In the genomic region with DNA sequence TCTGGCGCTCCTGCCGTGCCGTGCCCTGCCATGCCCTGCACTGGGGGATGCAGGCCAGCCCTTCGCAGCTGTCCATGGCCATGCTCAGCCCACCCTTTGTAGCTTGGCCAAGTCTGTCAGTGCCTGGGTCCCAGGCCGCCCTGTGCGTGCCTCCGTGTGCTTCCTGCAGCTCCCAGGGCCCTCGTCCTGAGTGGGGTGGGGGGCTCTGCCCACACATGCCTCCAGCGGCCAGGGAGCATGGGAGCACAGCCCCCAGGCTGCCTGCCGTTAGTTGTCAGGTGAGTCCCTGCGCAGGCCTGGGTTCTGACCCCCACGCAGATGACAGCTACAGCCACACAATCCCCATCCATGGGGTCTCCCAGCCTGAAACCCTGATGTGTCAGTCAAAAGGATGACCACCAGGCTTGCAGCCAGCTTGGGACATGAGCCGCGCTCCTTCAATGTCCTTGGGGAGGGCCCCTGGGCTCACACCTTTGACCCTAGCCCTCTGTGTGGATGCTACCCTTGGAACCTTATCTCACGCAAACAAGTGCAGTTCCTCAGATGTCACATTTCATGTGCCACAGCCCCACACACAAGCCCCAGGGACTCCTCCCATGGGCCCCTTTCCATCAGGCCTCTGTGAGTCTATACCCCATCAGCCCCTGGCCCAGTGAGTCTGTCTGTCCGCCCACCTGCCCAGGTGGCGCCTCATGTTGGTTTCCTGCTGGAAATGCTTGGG, we compare ENCODE assay signal across 23 cellular contexts. TPM values are rescaled to one million over a fixed set of nuclear protein-coding genes. Genes with fewer than 3 reads are reported as not detected.
DNase-seq lines count a peak whose midpoint lies in the region; ATAC-seq, FAIRE-seq and TF ChIP-seq lines count a peak whose summit lies in the region.
"Had no signal": no experiment of that assay in that cellular context is flagged by ENCODE, and none has a peak within 500 bp of the region (broad histone marks: within the 10 kb centered on the region; RNA-seq: fewer than 3 reads in every experiment).

No MANE protein-coding gene starts in this region.

- no peak overlapping the region for H3K4me3 ChIP-seq in H1 (ENCODE audit: extremely low read depth in 1 of 4, insufficient read depth in 2 of 4, low read depth in 3 of 4, low read length in 4 of 4)
- H3K4me3 ChIP-seq in spleen: peak overlapping the region in 1 of 8 donors; percentile 14
- H3K4me3 ChIP-seq in SJCRH30: no peak overlapping the region
- H3K4me3 ChIP-seq: lung, Peyer's patch, prostate gland, transverse colon had no signal

- H3K9me3 Mint-ChIP-seq in activated CD8-positive, alpha-beta T cell treated with anti-CD3 and anti-CD28 coated beads for 36 hours: no peaks in the 10 kb centered on the region
- no peaks in the 10 kb centered on the region for H3K9me3 Mint-ChIP-seq in activated CD8-positive, alpha-beta T cell treated with anti-CD3 and anti-CD28 coated beads, Interleukin-2, amount 10 ng/mL, durations not matched to agents 7 days and 5 days (ENCODE audit: insufficient read depth)
- H3K9me3 Mint-ChIP-seq: WTC11 had no signal

- H3K9ac ChIP-seq in H1 (replicated peaks in 1 of 4; ENCODE audit: extremely low read depth in 1 of 4, low read depth in 3 of 4, low read length in 3 of 4): no peak overlapping the region

- H2BK12ac ChIP-seq in H1 (ENCODE audit: low read depth, low read length): no peak overlapping the region

- DNase-seq in activated CD8-positive, alpha-beta T cell treated with anti-CD3 and anti-CD28 coated beads for 36 hours: no peak
- no peak for DNase-seq in activated CD8-positive, alpha-beta T cell treated with anti-CD3 and anti-CD28 coated beads, Interleukin-2, amount 10 ng/mL, durations not matched to agents 7 days and 5 days
- DNase-seq in OCI-M1 (lab: John Stamatoyannopoulos, UW): peak; percentile 50
- DNase-seq in H1 (ENCODE audit: low read depth in 1 of 2, low spot score in 2 of 2): no peak
- DNase-seq in spleen: no peak
- DNase-seq in pons (ENCODE audit: low spot score): no peak
- no peak for DNase-seq in NCI-H1417 (lab: John Stamatoyannopoulos, UW)
- no peak for DNase-seq in SJCRH30
- DNase-seq: activated naive CD4-positive, alpha-beta T cell; cortex of kidney; DMS153; NCI-H1436 treated with DMSO at 0.1 percent for 48 hours; NCI-H82; Peyer's patch; small intestine; SW 1271; transverse colon had no signal

- H3K18ac ChIP-seq in H1 (ENCODE audit: extremely low read depth, low read length): no peak overlapping the region

- no peak overlapping the region for H3K4ac ChIP-seq in H1 (replicated peaks; ENCODE audit: insufficient read length, low read depth, low read length)

- no peak overlapping the region for H2AK5ac ChIP-seq in H1 (ENCODE audit: low read depth, low read length)

- peaks cover 0 to 7% (median 5%) of the 10 kb centered on the region in 4 experiments; a peak in 4 of 8 replicates for H3K36me3 ChIP-seq in H1 (ENCODE audit: control insufficient read depth in 2 of 4, insufficient read depth in 4 of 4, low read length in 3 of 4)
- H3K36me3 ChIP-seq in spleen: peaks cover 0 to 100% (median 56%) of the 10 kb centered on the region in 6 donors
- H3K36me3 ChIP-seq in SJCRH30: peaks cover 4% of the 10 kb centered on the region
- H3K36me3 ChIP-seq: prostate gland had no signal

- H3K36me3 Mint-ChIP-seq in activated CD8-positive, alpha-beta T cell treated with anti-CD3 and anti-CD28 coated beads for 36 hours (ENCODE audit: low read depth): peaks cover 23% of the 10 kb centered on the region
- H3K36me3 Mint-ChIP-seq in activated CD8-positive, alpha-beta T cell treated with anti-CD3 and anti-CD28 coated beads, Interleukin-2, amount 10 ng/mL, durations not matched to agents 7 days and 5 days (ENCODE audit: low read depth): peaks cover 36% of the 10 kb centered on the region

- H3K23me2 ChIP-seq in H1 (ENCODE audit: low read depth, low read length): no peaks in the 10 kb centered on the region

- H3K56ac ChIP-seq in H1 (replicated peaks; ENCODE audit: insufficient read length, low read depth, low read length): no peak overlapping the region

- H3K27me3 ChIP-seq in H1 (replicated peaks in 1 of 4; ENCODE audit: control insufficient read depth in 3 of 4, extremely low read depth in 1 of 4, insufficient read depth in 3 of 4, low read length in 3 of 4) (no peaks in the 10 kb centered on the region), spleen (replicated peaks in 1 of 7) (no peaks in the 10 kb centered on the region), SJCRH30 (no peaks in the 10 kb centered on the region)
- H3K27me3 ChIP-seq: Peyer's patch, transverse colon had no signal

- no peak overlapping the region for H3K23ac ChIP-seq in H1 (ENCODE audit: insufficient read length)

- H2BK15ac ChIP-seq in H1 (ENCODE audit: low read length): no peak overlapping the region

- no peak for TF ChIP-seq CTCF in activated CD8-positive, alpha-beta T cell treated with anti-CD3 and anti-CD28 coated beads for 36 hours (IDR thresholded peaks at IDR 0.05)
- TF ChIP-seq CTCF in H1 (IDR thresholded peaks at IDR 0.05; ENCODE audit: control extremely low read depth in 1 of 3, insufficient read depth in 1 of 3, low read depth in 1 of 3, low read length in 3 of 3) (no peak), spleen (IDR thresholded peaks at IDR 0.05 in 8 of 11, conservative IDR thresholded peaks at IDR 0.05 in 3 of 11) (no peak)

- H2BK20ac ChIP-seq in H1 (ENCODE audit: low read length): no peak overlapping the region

- FAIRE-seq in H1 (lab: Jason Lieb, UNC): no peak
- FAIRE-seq: A204.1, small intestine had no signal

- H2BK120ac ChIP-seq in H1 (replicated peaks; ENCODE audit: low read depth, low read length): no peak overlapping the region

- TF ChIP-seq POLR2A in H1 (IDR thresholded peaks at IDR 0.05; ENCODE audit: control extremely low read depth in 1 of 2, low read depth in 2 of 2, low read length in 2 of 2) (peak in 1 of 2 experiments; percentile 6; a peak in 1 of 3 replicates), spleen (IDR thresholded peaks at IDR 0.05) (no peak)

- TF ChIP-seq EP300 in H1 (IDR thresholded peaks at IDR 0.05; ENCODE audit: borderline replicate concordance in 1 of 2, low read depth in 2 of 2, low read length in 2 of 2): no peak

- H3K4me3 Mint-ChIP-seq in activated CD8-positive, alpha-beta T cell treated with anti-CD3 and anti-CD28 coated beads for 36 hours: no peak overlapping the region
- no peak overlapping the region for H3K4me3 Mint-ChIP-seq in activated CD8-positive, alpha-beta T cell treated with anti-CD3 and anti-CD28 coated beads, Interleukin-2, amount 10 ng/mL, durations not matched to agents 7 days and 5 days
- H3K4me3 Mint-ChIP-seq: WTC11 had no signal

- H3K4me1 ChIP-seq in H1 (replicated peaks in 1 of 4; ENCODE audit: control insufficient read depth in 3 of 4, insufficient read depth in 4 of 4, low read length in 3 of 4): no peaks in the 10 kb centered on the region; a peak in 1 of 7 replicates
- H3K4me1 ChIP-seq in spleen: peaks cover 2 to 87% (median 44%) of the 10 kb centered on the region in 6 donors
- no peaks in the 10 kb centered on the region for H3K4me1 ChIP-seq in SJCRH30
- H3K4me1 ChIP-seq: Peyer's patch, prostate gland had no signal

- ATAC-seq in activated CD8-positive, alpha-beta T cell treated with anti-CD3 and anti-CD28 coated beads for 36 hours: no peak
- no peak for ATAC-seq in activated CD8-positive, alpha-beta T cell treated with anti-CD3 and anti-CD28 coated beads, Interleukin-2, amount 10 ng/mL, durations not matched to agents 7 days and 5 days

- 93% methylated on average over 17 of the region's 17 CpGs; no CpG with 5 or more reads in 1 of the 2 experiments for whole genome bisulfite sequencing in H1 (ENCODE audit: extremely low coverage in 1 of 2, insufficient coverage in 1 of 2, insufficient read length in 1 of 2, insufficient replicate concordance in 2 of 2, low coverage in 1 of 2, low lambda C conversion rate in 2 of 2, missing lambda C conversion rate in 1 of 2), 2 experiments
- WGBS in spleen, 5 donors: 90 to 97% (median 94%) methylated on average over 9 to 17 of the region's 17 CpGs

- peak overlapping the region; percentile 42 for H4K91ac ChIP-seq in H1 (replicated peaks; ENCODE audit: insufficient read length, low read length)

- peaks cover 0 to 2% of the 10 kb centered on the region in 2 experiments for H4K20me1 ChIP-seq in H1 (replicated peaks in 1 of 2; ENCODE audit: control insufficient read depth in 1 of 2, insufficient read depth in 2 of 2, low read length in 2 of 2)

- no peak overlapping the region for H3K4me2 ChIP-seq in H1 (ENCODE audit: insufficient read depth in 1 of 2, low read depth in 2 of 2, low read length in 2 of 2)

- no peak overlapping the region for H2AFZ ChIP-seq in H1 (ENCODE audit: low read length)

- no peaks in the 10 kb centered on the region for H3K79me1 ChIP-seq in H1 (ENCODE audit: low read depth, low read length)

- H4K5ac ChIP-seq in H1 (ENCODE audit: insufficient read length, low read depth, low read length): no peak overlapping the region

- CTCF ChIA-PET in activated CD8-positive, alpha-beta T cell treated with anti-CD3 and anti-CD28 coated beads for 36 hours (lab: Charles Lee): interaction anchor here (1.3 to 2.4 kb wide), 2 partner anchors 53 to 94 kb away, joined by 4 to 10 read pairs; partner anchors contain the start of gene DNM2
- CTCF ChIA-PET in activated CD8-positive, alpha-beta T cell treated with anti-CD3 and anti-CD28 coated beads, Interleukin-2, amount 10 ng/mL, durations not matched to agents 7 days and 5 days (lab: Charles Lee): no interaction called here
- CTCF ChIA-PET in H1 (lab: Charles Lee; ENCODE audit: partially characterized antibody): interaction anchor here (0.5 to 1.6 kb wide), 5 partner anchors 9 to 393 kb away, joined by 3 to 9 read pairs (median 4); no protein-coding TSS in a partner anchor

- H2BK5ac ChIP-seq in H1 (ENCODE audit: low read depth, low read length): peak overlapping the region; percentile 66; the same call in 1 of the 2 replicates

- no peak for TF ChIP-seq RAD21 in H1 (IDR thresholded peaks at IDR 0.05 in 1 of 2, conservative IDR thresholded peaks at IDR 0.05 in 1 of 2; ENCODE audit: low read depth in 2 of 2, low read length in 2 of 2)

- no peaks in the 10 kb centered on the region for H3K27me3 Mint-ChIP-seq in activated CD8-positive, alpha-beta T cell treated with anti-CD3 and anti-CD28 coated beads for 36 hours
- H3K27me3 Mint-ChIP-seq in activated CD8-positive, alpha-beta T cell treated with anti-CD3 and anti-CD28 coated beads, Interleukin-2, amount 10 ng/mL, durations not matched to agents 7 days and 5 days (ENCODE audit: low read depth): no peaks in the 10 kb centered on the region

- H3K27ac ChIP-seq in H1 (ENCODE audit: low read depth, low read length) (no peak overlapping the region), spleen (peak overlapping the region in 6 of 8 donors; percentile 78 to 89 (median 84)), SJCRH30 (no peak overlapping the region)
- H3K27ac ChIP-seq: C4-2B, Peyer's patch, prostate gland had no signal

- H3K9me3 ChIP-seq in H1 (ENCODE audit: insufficient read depth in 2 of 2, low read depth in 1 of 2, low read length in 1 of 2) (no peaks in the 10 kb centered on the region), spleen (no peaks in the 10 kb centered on the region), SJCRH30 (replicated peaks) (no peaks in the 10 kb centered on the region)
- H3K9me3 ChIP-seq: Peyer's patch, prostate gland, transverse colon had no signal

- H3K14ac ChIP-seq in H1 (ENCODE audit: insufficient read length): no peak overlapping the region

- H3K79me2 ChIP-seq in H1 (ENCODE audit: control insufficient read depth in 1 of 2, insufficient read depth in 2 of 2, low read length in 2 of 2): no peaks in the 10 kb centered on the region

- peak overlapping the region; percentile 64 for H4K8ac ChIP-seq in H1 (ENCODE audit: extremely low read depth, insufficient read depth, low read length)

- H3K27ac Mint-ChIP-seq in activated CD8-positive, alpha-beta T cell treated with anti-CD3 and anti-CD28 coated beads for 36 hours: peak overlapping the region; percentile 77
- H3K27ac Mint-ChIP-seq in activated CD8-positive, alpha-beta T cell treated with anti-CD3 and anti-CD28 coated beads, Interleukin-2, amount 10 ng/mL, durations not matched to agents 7 days and 5 days: no peak overlapping the region

- peaks cover 26% of the 10 kb centered on the region for H3K4me1 Mint-ChIP-seq in activated CD8-positive, alpha-beta T cell treated with anti-CD3 and anti-CD28 coated beads for 36 hours (ENCODE audit: low read depth)
- H3K4me1 Mint-ChIP-seq in activated CD8-positive, alpha-beta T cell treated with anti-CD3 and anti-CD28 coated beads, Interleukin-2, amount 10 ng/mL, durations not matched to agents 7 days and 5 days (ENCODE audit: low read depth): peaks cover 40% of the 10 kb centered on the region
- H3K4me1 Mint-ChIP-seq: WTC11 had no signal

- intact Hi-C loops in activated CD8-positive, alpha-beta T cell treated with anti-CD3 and anti-CD28 coated beads for 36 hours (cut with micrococcal nuclease): no loop called here
- intact Hi-C loops in spleen (cut with DNase I; ENCODE audit: low total_unique reads): no loop called here

- POLR2A ChIA-PET in activated CD8-positive, alpha-beta T cell treated with anti-CD3 and anti-CD28 coated beads for 36 hours (lab: Charles Lee): interaction anchor here (0.7 kb wide), 1 partner anchor 51 kb away, joined by 3 read pairs; no protein-coding TSS in a partner anchor
- POLR2A ChIA-PET in activated CD8-positive, alpha-beta T cell treated with anti-CD3 and anti-CD28 coated beads, Interleukin-2, amount 10 ng/mL, durations not matched to agents 7 days and 5 days (lab: Charles Lee): interaction anchor here (0.7 kb wide), 1 partner anchor 16 kb away, joined by 3 read pairs; no protein-coding TSS in a partner anchor
- POLR2A ChIA-PET in H1 (lab: Charles Lee; ENCODE audit: partially characterized antibody): interaction anchor here (1.7 kb wide), 1 partner anchor 25 kb away, joined by 4 read pairs; the partner anchor contains the start of gene TMED1

RNA-seq across cellular contexts. Expression of gene TMED1, which starts 24.5 kb away (rescaled TPM):
- 10 to 100 TPM; 12.9 to 15.0 TPM for total RNA-seq in activated CD8-positive, alpha-beta T cell treated with anti-CD3 and anti-CD28 coated beads for 36 hours
- 10 to 100 TPM in 1 of 2 experiments, 1 to 10 TPM in 1; 9.3 to 11.2 TPM for total RNA-seq in activated CD8-positive, alpha-beta T cell treated with anti-CD3 and anti-CD28 coated beads, Interleukin-2, amount 10 ng/mL, durations not matched to agents 7 days and 5 days
- 26.2 and 26.9 TPM in 2 replicates for total RNA-seq in H1 (2021; fragmentation: NEBNext Ultra II Directional; extraction: Animal tissue kit (Norgen Biotek cat#: 25700))
- polyA plus RNA-seq in H1 (2011; rRNA removed) (31.9 and 41.7 TPM in 2 replicates), spleen (10 to 100 TPM; 13.1 to 21.7 (median 19.8) TPM)
- polyA plus RNA-seq in H1 (2011; cell fraction: cytosol; rRNA removed): 44.8 TPM
- polyA plus RNA-seq in H1 (2011; cell fraction: nucleus; rRNA removed): 29.2 TPM
- 19.0 to 35.1 TPM (median 31.2 TPM) in 4 replicates for polyA plus RNA-seq in H1 (2012, experiment 1 of 2)
- 31.9 TPM for polyA plus RNA-seq in H1 (2012, experiment 2 of 2)
- polyA plus RNA-seq in H1 (2013, experiment 1 of 2): 25.1 TPM
- polyA plus RNA-seq in H1 (2013, experiment 2 of 2): 31.6 TPM
- 13.8 and 22.8 TPM in 2 replicates for polyA minus RNA-seq in H1 (2011; rRNA and poly(A)+ RNA removed)
- polyA minus RNA-seq in H1 (2011; cell fraction: cytosol; rRNA and poly(A)+ RNA removed): 16.4 TPM
- 8.5 TPM for polyA minus RNA-seq in H1 (2011; cell fraction: nucleus; rRNA and poly(A)+ RNA removed)
- total RNA-seq in spleen: 10 to 100 TPM; 15.2 to 30.5 (median 18.7) TPM
- total RNA-seq in SJCRH30 (2014; rRNA removed; shearing (Covaris generic)): 25.2 and 26.0 TPM in 2 replicates

RNA-seq across cellular contexts. Expression of gene C19orf38, which starts 36.7 kb away (rescaled TPM):
- 1 to 10 TPM; 1.2 to 1.3 TPM for total RNA-seq in activated CD8-positive, alpha-beta T cell treated with anti-CD3 and anti-CD28 coated beads for 36 hours
- 1 to 10 TPM; 1.1 to 2.2 TPM for total RNA-seq in activated CD8-positive, alpha-beta T cell treated with anti-CD3 and anti-CD28 coated beads, Interleukin-2, amount 10 ng/mL, durations not matched to agents 7 days and 5 days
- 0.27 TPM in 1 of 2 replicates, not detected in the other for total RNA-seq in H1 (2021; fragmentation: NEBNext Ultra II Directional; extraction: Animal tissue kit (Norgen Biotek cat#: 25700))
- polyA plus RNA-seq in H1 (2011; rRNA removed) (0.53 and 0.77 TPM in 2 replicates), spleen (10 to 100 TPM; 10.2 to 15.9 (median 12.1) TPM)
- 0.50 TPM for polyA plus RNA-seq in H1 (2011; cell fraction: cytosol; rRNA removed)
- 0.68 TPM for polyA plus RNA-seq in H1 (2011; cell fraction: nucleus; rRNA removed)
- 0.32 to 0.66 TPM (median 0.39 TPM) in 3 of 4 replicates, not detected in the other for polyA plus RNA-seq in H1 (2012, experiment 1 of 2)
- 0.39 TPM for polyA plus RNA-seq in H1 (2012, experiment 2 of 2)
- 0.20 TPM for polyA plus RNA-seq in H1 (2013, experiment 1 of 2)
- 0.31 TPM for polyA plus RNA-seq in H1 (2013, experiment 2 of 2)
- polyA minus RNA-seq in H1 (2011; rRNA and poly(A)+ RNA removed): 0.20 and 0.28 TPM in 2 replicates
- not detected for polyA minus RNA-seq in H1 (2011; cell fraction: cytosol; rRNA and poly(A)+ RNA removed)
- polyA minus RNA-seq in H1 (2011; cell fraction: nucleus; rRNA and poly(A)+ RNA removed): 1.1 TPM
- 10 to 100 TPM; 11.7 to 48.1 (median 20.3) TPM for total RNA-seq in spleen
- total RNA-seq in SJCRH30 (2014; rRNA removed; shearing (Covaris generic)): not detected in 2 replicates
- total RNA-seq: epithelial cell of proximal tubule, WTC11 had no signal

RNA-seq across cellular contexts. Expression of gene CARM1, which starts 59.8 kb away (rescaled TPM):
- 10 to 100 TPM; 95.1 to 95.4 TPM for total RNA-seq in activated CD8-positive, alpha-beta T cell treated with anti-CD3 and anti-CD28 coated beads for 36 hours
- total RNA-seq in activated CD8-positive, alpha-beta T cell treated with anti-CD3 and anti-CD28 coated beads, Interleukin-2, amount 10 ng/mL, durations not matched to agents 7 days and 5 days: 10 to 100 TPM; 33.2 to 33.4 TPM
- 134 and 136 TPM in 2 replicates for total RNA-seq in H1 (2021; fragmentation: NEBNext Ultra II Directional; extraction: Animal tissue kit (Norgen Biotek cat#: 25700))
- polyA plus RNA-seq in H1 (2011; rRNA removed) (164 and 270 TPM in 2 replicates), spleen (10 to 100 TPM; 13.6 to 25.7 (median 13.7) TPM)
- polyA plus RNA-seq in H1 (2011; cell fraction: cytosol; rRNA removed): 106 TPM
- 178 TPM for polyA plus RNA-seq in H1 (2011; cell fraction: nucleus; rRNA removed)
- polyA plus RNA-seq in H1 (2012, experiment 1 of 2): 75.6 to 138 TPM (median 129 TPM) in 4 replicates
- polyA plus RNA-seq in H1 (2012, experiment 2 of 2): 122 TPM
- 125 TPM for polyA plus RNA-seq in H1 (2013, experiment 1 of 2)
- 126 TPM for polyA plus RNA-seq in H1 (2013, experiment 2 of 2)
- 71.3 and 96.2 TPM in 2 replicates for polyA minus RNA-seq in H1 (2011; rRNA and poly(A)+ RNA removed)
- 60.0 TPM for polyA minus RNA-seq in H1 (2011; cell fraction: cytosol; rRNA and poly(A)+ RNA removed)
- polyA minus RNA-seq in H1 (2011; cell fraction: nucleus; rRNA and poly(A)+ RNA removed): 48.8 TPM
- total RNA-seq in spleen: 10 to 100 TPM; 18.2 to 32.0 (median 29.4) TPM
- 35.7 and 36.2 TPM in 2 replicates for total RNA-seq in SJCRH30 (2014; rRNA removed; shearing (Covaris generic))

Comparison
In these comparisons a context has a peak if more than half of its experiments do, and no peak if none do; other contexts are left out.
1. H3K27ac ChIP-seq: peak in spleen (6 of 8); none in H1 (single experiment) and SJCRH30 (single experiment).